In the genomic region with DNA sequence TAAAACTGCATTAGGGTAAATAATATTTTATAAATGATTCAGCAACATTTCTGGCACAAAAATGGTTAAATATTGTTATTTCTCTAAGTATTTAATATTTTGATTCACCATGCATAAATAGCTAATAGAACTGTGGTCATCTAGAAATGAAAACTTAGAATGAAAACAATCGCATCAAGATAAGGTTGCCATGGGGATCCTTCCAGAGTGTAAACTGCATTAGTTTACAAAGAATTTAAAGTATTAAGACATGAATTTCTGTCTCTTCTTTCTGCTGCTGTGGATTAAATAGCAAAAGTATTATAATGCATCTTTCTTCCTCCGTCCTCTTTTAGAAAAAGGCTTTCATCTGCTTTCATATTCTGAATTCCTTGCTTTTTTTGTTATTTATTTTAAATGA, we compare ENCODE assay signal across 14 cellular contexts.
A peak's percentile ranks its signal among the peaks of the same experiment; 100 is the strongest.
DNase-seq lines count a peak whose midpoint lies in the region; ATAC-seq, FAIRE-seq and TF ChIP-seq lines count a peak whose summit lies in the region.
"Had no signal": no experiment of that assay in that cellular context is flagged by ENCODE, and none has a peak within 500 bp of the region (broad histone marks: within the 10 kb centered on the region; RNA-seq: fewer than 3 reads in every experiment).

No MANE protein-coding gene starts in this region.

- H3K14ac ChIP-seq in IMR-90 (replicated peaks; ENCODE audit: low read depth, low read length) (no peak overlapping the region), trophoblast cell (ENCODE audit: low read length) (no peak overlapping the region)

- no peak overlapping the region for H4K12ac ChIP-seq in trophoblast cell (ENCODE audit: low read depth, low read length)

- CTCF ChIA-PET in IMR-90 (lab: Yijun Ruan, JAX): no interaction called here
- CTCF ChIA-PET in A673 (lab: Charles Lee): no interaction called here

- POLR2A ChIA-PET in IMR-90 (lab: Charles Lee; ENCODE audit: unreplicated experiment) (no interaction called here), A673 (lab: Charles Lee; ENCODE audit: low non-redundant PET) (no interaction called here)

- H3K4me2 ChIP-seq in IMR-90 (ENCODE audit: low read depth, low read length) (no peak overlapping the region), trophoblast cell (ENCODE audit: low read length) (no peak overlapping the region), neural progenitor cell (no peak overlapping the region)
- H3K4me2 ChIP-seq: BLaER1 had no signal

- H2AFZ ChIP-seq in IMR-90 (replicated peaks; ENCODE audit: low read length, poor library complexity) (no peak overlapping the region), trophoblast cell (ENCODE audit: insufficient read depth, low read length, poor library complexity) (no peak overlapping the region), neural progenitor cell (replicated peaks) (no peak overlapping the region)

- H3K4me1 Mint-ChIP-seq in neural progenitor cell: peaks cover 10% of the 10 kb centered on the region
- H3K4me1 Mint-ChIP-seq: H9 had no signal

- H3K4ac ChIP-seq in IMR-90 (ENCODE audit: low read depth, low read length) (no peak overlapping the region), trophoblast cell (ENCODE audit: low read depth, low read length) (no peak overlapping the region)

- H3K27me3 Mint-ChIP-seq in neural progenitor cell (ENCODE audit: insufficient read depth, low read depth): peaks cover 6% of the 10 kb centered on the region

- intact Hi-C loops in IMR-90 (cut with micrococcal nuclease): no loop called here
- intact Hi-C loops in kidney (cut with DNase I): no loop called here
- intact Hi-C loops in A673 (cut with micrococcal nuclease; ENCODE audit: unreplicated experiment): no loop called here

- H3K18ac ChIP-seq in IMR-90 (ENCODE audit: low read depth, low read length): no peak overlapping the region
- H3K18ac ChIP-seq in trophoblast cell (ENCODE audit: low read length): no peak overlapping the region

- no peak overlapping the region for H4K5ac ChIP-seq in IMR-90 (ENCODE audit: low read depth, low read length)

- no peaks in the 10 kb centered on the region for H3K36me3 Mint-ChIP-seq in neural progenitor cell

- H4K91ac ChIP-seq in IMR-90 (ENCODE audit: insufficient read depth, low read depth, low read length) (no peak overlapping the region), trophoblast cell (ENCODE audit: low read depth, low read length) (no peak overlapping the region)

- BruUV-seq in IMR-90 (replicated peaks; lab: Mats Ljungman, UMichigan) (no TSS peak), A673 (replicated peaks; lab: Mats Ljungman, UMichigan) (no TSS peak)

- H4K20me1 ChIP-seq in IMR-90 (ENCODE audit: insufficient read depth, low read length): no peaks in the 10 kb centered on the region
- H4K20me1 ChIP-seq in neural progenitor cell (ENCODE audit: low read depth): no peaks in the 10 kb centered on the region
- H4K20me1 ChIP-seq: BLaER1 had no signal

- no peak overlapping the region for H4K8ac ChIP-seq in IMR-90 (ENCODE audit: low read depth in 2 of 2, low read length in 2 of 2)
- H4K8ac ChIP-seq in trophoblast cell (ENCODE audit: low read depth, low read length): no peak overlapping the region

- H3K79me1 ChIP-seq in IMR-90 (ENCODE audit: low read depth in 1 of 2, low read length in 2 of 2): no peaks in the 10 kb centered on the region
- no peaks in the 10 kb centered on the region for H3K79me1 ChIP-seq in trophoblast cell (ENCODE audit: low read length)

- no peak for TF ChIP-seq RAD21 in IMR-90 (IDR thresholded peaks at IDR 0.05; ENCODE audit: low read length)

- H3K27ac Mint-ChIP-seq in neural progenitor cell: no peak overlapping the region

- H3K36me3 ChIP-seq in IMR-90 (ENCODE audit: control insufficient read depth, insufficient read depth, low read length) (no peaks in the 10 kb centered on the region), kidney (ENCODE audit: control insufficient read depth in 1 of 2, insufficient read depth in 2 of 2, low read length in 2 of 2) (no peaks in the 10 kb centered on the region), trophoblast cell (ENCODE audit: control insufficient read depth in 1 of 2, insufficient read depth in 2 of 2, low read length in 2 of 2) (no peaks in the 10 kb centered on the region), neural progenitor cell (no peaks in the 10 kb centered on the region), A673 (ENCODE audit: insufficient read depth, low read length, poor library complexity, severe bottlenecking) (no peaks in the 10 kb centered on the region)
- H3K36me3 ChIP-seq: BLaER1, SJSA1 had no signal

- H3K9me3 Mint-ChIP-seq in neural progenitor cell: peaks cover 8% of the 10 kb centered on the region

- no peak overlapping the region for H2AK9ac ChIP-seq in IMR-90 (replicated peaks; ENCODE audit: low read depth, low read length, poor library complexity)

- DNase-seq in IMR-90 (peak; percentile 37), choroid plexus epithelial cell (ENCODE audit: low read depth) (peak; percentile 76), kidney (no peak), trophoblast cell (peak; percentile 29 to 88), NCI-H226 (no peak), neural progenitor cell (ENCODE audit: low spot score) (no peak), NCI-H2081 (lab: John Stamatoyannopoulos, UW) (no peak), A673 (ENCODE audit: low spot score) (no peak)
- DNase-seq: H9, NCI-H2029, NCI-H526 treated with DMSO at 0.1 percent for 48 hours, OCI-M1 had no signal

- H3K27ac ChIP-seq in IMR-90 (ENCODE audit: insufficient read depth, low read length) (no peak overlapping the region), kidney (ENCODE audit: low read depth in 2 of 2, low read length in 2 of 2) (no peak overlapping the region), trophoblast cell (ENCODE audit: low read depth, low read length) (no peak overlapping the region), neural progenitor cell (no peak overlapping the region), A673 (ENCODE audit: low read depth, low read length, poor library complexity, severe bottlenecking) (no peak overlapping the region)
- H3K27ac ChIP-seq: BLaER1, SJSA1 had no signal

- H2BK20ac ChIP-seq in IMR-90 (ENCODE audit: low read depth, low read length): no peak overlapping the region

- H2BK120ac ChIP-seq in IMR-90 (ENCODE audit: low read depth, low read length) (no peak overlapping the region), trophoblast cell (ENCODE audit: insufficient read depth, low read length, poor library complexity) (no peak overlapping the region)

- dilution Hi-C loops in IMR-90 (cut with HindIII; ENCODE audit: low sequenced_read_pairs, unreplicated experiment): no loop called here

- no peak overlapping the region for H2BK12ac ChIP-seq in trophoblast cell (ENCODE audit: low read length)

- no peak for TF ChIP-seq CTCF in IMR-90 (conservative IDR thresholded peaks at IDR 0.05; ENCODE audit: low read depth, low read length)
- no peak for TF ChIP-seq CTCF in choroid plexus epithelial cell (conservative IDR thresholded peaks at IDR 0.05; ENCODE audit: low read depth, low read length)
- TF ChIP-seq CTCF in kidney (IDR thresholded peaks at IDR 0.05; ENCODE audit: borderline replicate concordance, extremely low read depth, insufficient read depth): no peak
- no peak for TF ChIP-seq CTCF in neural progenitor cell (IDR thresholded peaks at IDR 0.05)
- no peak for TF ChIP-seq CTCF in A673 (conservative IDR thresholded peaks at IDR 0.05; ENCODE audit: low read depth, low read length)

- no peaks in the 10 kb centered on the region for H3F3A ChIP-seq in neural progenitor cell (ENCODE audit: low read depth)

- peak; percentile 47 for FAIRE-seq in kidney (lab: Jason Lieb, UNC)

- H2BK15ac ChIP-seq in IMR-90 (ENCODE audit: low read depth, low read length): no peak overlapping the region

- H3K4me3 Mint-ChIP-seq in neural progenitor cell: no peak overlapping the region
- H3K4me3 Mint-ChIP-seq: H9 had no signal

- no CpG with 5 or more reads among the region's 2 CpGs for WGBS in IMR-90 (ENCODE audit: extremely low coverage in 2 of 2, insufficient read length in 1 of 2), 2 experiments
- no CpG with 5 or more reads among the region's 2 CpGs for WGBS in trophoblast cell (ENCODE audit: extremely low coverage, insufficient coverage, insufficient read length)

- in situ Hi-C loops in IMR-90 (cut with MboI; ENCODE audit: low sequenced_read_pairs): no loop called here

- H3K4me1 ChIP-seq in IMR-90 (ENCODE audit: control insufficient read depth, insufficient read depth, low read length): 0 out of 2 replicates have a peak, but pooled peaks cover 3% of the 10 kb centered on the region
- no peaks in the 10 kb centered on the region for H3K4me1 ChIP-seq in kidney (ENCODE audit: control insufficient read depth in 1 of 2, insufficient read depth in 1 of 2, low read depth in 1 of 2, low read length in 2 of 2)
- H3K4me1 ChIP-seq in trophoblast cell (ENCODE audit: control insufficient read depth in 1 of 2, insufficient read depth in 2 of 2, low read length in 2 of 2): no peaks in the 10 kb centered on the region
- H3K4me1 ChIP-seq in neural progenitor cell: no peaks in the 10 kb centered on the region
- H3K4me1 ChIP-seq in A673 (ENCODE audit: insufficient read depth, low read length, poor library complexity, severe bottlenecking): peaks cover 14% of the 10 kb centered on the region
- H3K4me1 ChIP-seq: SJSA1 had no signal

- no peaks in the 10 kb centered on the region for H3K9me3 ChIP-seq in IMR-90 (ENCODE audit: control insufficient read depth, insufficient read depth, low read length)
- H3K9me3 ChIP-seq in kidney (ENCODE audit: control insufficient read depth in 1 of 2, low read length in 2 of 2): no peaks in the 10 kb centered on the region
- no peaks in the 10 kb centered on the region for H3K9me3 ChIP-seq in trophoblast cell (ENCODE audit: insufficient read depth, low read depth, low read length)
- H3K9me3 ChIP-seq in neural progenitor cell (ENCODE audit: low read depth): no peaks in the 10 kb centered on the region
- no peaks in the 10 kb centered on the region for H3K9me3 ChIP-seq in A673 (ENCODE audit: low read depth, low read length, poor library complexity, severe bottlenecking)
- H3K9me3 ChIP-seq: BLaER1, SJSA1 had no signal

- TF ChIP-seq POLR2A in IMR-90 (IDR thresholded peaks at IDR 0.05; ENCODE audit: low read depth, low read length): no peak

- H2AK5ac ChIP-seq in IMR-90 (ENCODE audit: low read depth, low read length): no peak overlapping the region
- no peak overlapping the region for H2AK5ac ChIP-seq in trophoblast cell (ENCODE audit: low read length)

- H3K56ac ChIP-seq in IMR-90 (ENCODE audit: extremely low read depth, insufficient read depth, low read length): no peak overlapping the region

- no peak overlapping the region for H2BK5ac ChIP-seq in IMR-90 (ENCODE audit: low read depth, low read length, poor library complexity, severe bottlenecking)
- H2BK5ac ChIP-seq in trophoblast cell (ENCODE audit: low read depth, low read length, poor library complexity): no peak overlapping the region

- ATAC-seq in IMR-90 (ENCODE audit: low read depth): peak; percentile 70

- H3K79me2 ChIP-seq in trophoblast cell (ENCODE audit: control insufficient read depth, insufficient read depth, low read length, poor library complexity): no peaks in the 10 kb centered on the region
- no peaks in the 10 kb centered on the region for H3K79me2 ChIP-seq in neural progenitor cell (ENCODE audit: low read depth)

- H3K9me1 ChIP-seq in IMR-90 (ENCODE audit: insufficient read depth, low read length): no peaks in the 10 kb centered on the region

- H3K4me3 ChIP-seq in IMR-90 (ENCODE audit: insufficient read depth, low read depth, low read length): no peak overlapping the region
- no peak overlapping the region for H3K4me3 ChIP-seq in choroid plexus epithelial cell (ENCODE audit: low read depth, low read length)
- no peak overlapping the region for H3K4me3 ChIP-seq in kidney (ENCODE audit: low read length in 2 of 2)
- no peak overlapping the region for H3K4me3 ChIP-seq in trophoblast cell (ENCODE audit: low read depth, low read length)
- H3K4me3 ChIP-seq in neural progenitor cell: no peak overlapping the region
- no peak overlapping the region for H3K4me3 ChIP-seq in A673 (ENCODE audit: low read depth, low read length, poor library complexity, severe bottlenecking)
- H3K4me3 ChIP-seq: BLaER1, SJSA1 had no signal

- H3K9ac ChIP-seq in IMR-90 (ENCODE audit: low read depth, low read length) (no peak overlapping the region), kidney (ENCODE audit: low read length in 2 of 2) (no peak overlapping the region), trophoblast cell (ENCODE audit: low read length) (no peak overlapping the region), neural progenitor cell (no peak overlapping the region)
- H3K9ac ChIP-seq: BLaER1 had no signal

- H3K27me3 ChIP-seq in IMR-90 (ENCODE audit: control insufficient read depth, insufficient read depth, low read length): no peaks in the 10 kb centered on the region
- H3K27me3 ChIP-seq in trophoblast cell (ENCODE audit: insufficient read depth, low read length): no peaks in the 10 kb centered on the region
- H3K27me3 ChIP-seq in neural progenitor cell: no peaks in the 10 kb centered on the region
- no peaks in the 10 kb centered on the region for H3K27me3 ChIP-seq in A673 (replicated peaks; ENCODE audit: insufficient read depth, low read depth, low read length, poor library complexity)
- H3K27me3 ChIP-seq: BLaER1, SJSA1 had no signal

- H3K23ac ChIP-seq in IMR-90 (ENCODE audit: low read depth, low read length) (no peak overlapping the region), trophoblast cell (ENCODE audit: low read length) (no peak overlapping the region)

Comparison
In these comparisons a context has a peak if more than half of its experiments do, and no peak if none do; other contexts are left out.
1. DNase-seq: peak in IMR-90 (single experiment), choroid plexus epithelial cell (single experiment) and trophoblast cell (2 of 2); none in kidney (single experiment), NCI-H226 (single experiment), neural progenitor cell (single experiment), NCI-H2081 (0 of 2) and A673 (single experiment).